Comparison of ENCODE assay signal across 28 cellular contexts in genomic region chr6:138017156-138017757, GRCh38.
DNase-seq lines count a peak whose midpoint lies in the region; ATAC-seq, FAIRE-seq and TF ChIP-seq lines count a peak whose summit lies in the region.
"Had no signal": no experiment of that assay in that cellular context is flagged by ENCODE, and none has a peak within 500 bp of the region (broad histone marks: within the 10 kb centered on the region; RNA-seq: fewer than 3 reads in every experiment).

No MANE protein-coding gene starts in this region.

- no peaks in the 10 kb centered on the region for H3K27me3 ChIP-seq in GM12878 (replicated peaks in 1 of 2; ENCODE audit: control insufficient read depth in 2 of 2, insufficient read depth in 2 of 2, low read length in 1 of 2)
- no peaks in the 10 kb centered on the region for H3K27me3 ChIP-seq in pancreas
- no peaks in the 10 kb centered on the region for H3K27me3 ChIP-seq in uterus
- H3K27me3 ChIP-seq: colonic mucosa, esophagus squamous epithelium, gastrocnemius medialis, hepatocyte, left lung had no signal

- no TSS peak for BruUV-seq in GM12878 (replicated peaks; lab: Mats Ljungman, UMichigan)

- TF ChIP-seq CTCF in GM12878 (IDR thresholded peaks at IDR 0.05 in 2 of 3, conservative IDR thresholded peaks at IDR 0.05 in 1 of 3; ENCODE audit: control insufficient read depth in 2 of 3, extremely low read depth in 1 of 3, insufficient read depth in 1 of 3, low read depth in 3 of 3, low read length in 3 of 3) (no peak), fibroblast of pulmonary artery (IDR thresholded peaks at IDR 0.05; ENCODE audit: low read length, missing control alignments) (no peak), pancreas (IDR thresholded peaks at IDR 0.05) (no peak), uterus (IDR thresholded peaks at IDR 0.05) (no peak)

- no peak for TF ChIP-seq RAD21 in GM12878 (IDR thresholded peaks at IDR 0.05; ENCODE audit: insufficient read depth, low read depth, low read length)

- no peaks in the 10 kb centered on the region for H3K79me2 ChIP-seq in GM12878 (ENCODE audit: control insufficient read depth, insufficient read depth, low read length)
- H3K79me2 ChIP-seq: hepatocyte had no signal

- SMC1A ChIA-PET in GM12878 (lab: Charles Lee; ENCODE audit: uncharacterized antibody, unreplicated experiment), result interaction anchor here (1.0 to 2.3 kb wide), 5 partner anchors 9 to 99 kb away, joined by 3 to 12 read pairs (median 4); no protein-coding TSS in a partner anchor

- FAIRE-seq in GM12878 (lab: Jason Lieb, UNC), result no peak
- no peak for FAIRE-seq in pancreas (lab: Jason Lieb, UNC)
- FAIRE-seq: D721Med had no signal

- no peak overlapping the region; the same call in 1 of the 2 replicates for H3K4me2 ChIP-seq in GM12878 (ENCODE audit: control insufficient read depth, insufficient read depth)
- H3K4me2 ChIP-seq: hepatocyte had no signal

- intact Hi-C loops in GM12878 (cut with micrococcal nuclease; ENCODE audit: unreplicated experiment) (loop anchor here (10.0 kb wide), 1 partner anchor 1418 kb away; no protein-coding TSS in a partner anchor), pancreas (cut with DNase I) (no loop called here), uterus (cut with DNase I; ENCODE audit: low total_unique reads) (no loop called here)

- H3K9me3 ChIP-seq in GM12878 (replicated peaks; ENCODE audit: control insufficient read depth, insufficient read depth, low read length), result no peaks in the 10 kb centered on the region
- H3K9me3 ChIP-seq in pancreas, result no peaks in the 10 kb centered on the region
- no peaks in the 10 kb centered on the region for H3K9me3 ChIP-seq in uterus
- H3K9me3 ChIP-seq: colonic mucosa, esophagus squamous epithelium, gastrocnemius medialis, left lung had no signal

- H3K36me3 ChIP-seq in GM12878 (ENCODE audit: control insufficient read depth in 2 of 2, insufficient read depth in 2 of 2, low read length in 1 of 2) (no peaks in the 10 kb centered on the region), pancreas (no peaks in the 10 kb centered on the region), uterus (no peaks in the 10 kb centered on the region)
- H3K36me3 ChIP-seq: colonic mucosa, esophagus squamous epithelium, gastrocnemius medialis, left lung had no signal

- ATAC-seq in GM12878 (no peak), pancreas (no peak)
- ATAC-seq: activated CD8-positive, alpha-beta memory T cell treated with anti-CD3 and anti-CD28 coated beads, Interleukin-2, amount 10 ng/mL, durations not matched to agents 7 days and 5 days; activated T-cell treated with anti-CD3 and anti-CD28 coated beads, Interleukin-2, amount 50 U/mL, for 72 hours; effector memory CD8-positive, alpha-beta T cell; gastrocnemius medialis; K562; left lung; sciatic nerve; stimulated activated memory B cell treated with anti-CD40 and anti-IgM and Interleukin-4, amounts not matched to agents 10 μg/mL and 1 μg/mL and 100 μg/mL, for 72 hours had no signal

- POLR2A ChIA-PET in GM12878 (lab: Charles Lee), result no interaction called here

- no peaks in the 10 kb centered on the region for H3K4me1 ChIP-seq in GM12878 (ENCODE audit: control insufficient read depth, insufficient read depth, low read length)
- no peaks in the 10 kb centered on the region for H3K4me1 ChIP-seq in pancreas
- H3K4me1 ChIP-seq in uterus, result no peaks in the 10 kb centered on the region
- H3K4me1 ChIP-seq: colonic mucosa, gastrocnemius medialis, left lung had no signal

- DNase-seq in COLO668 (lab: John Stamatoyannopoulos, UW; ENCODE audit: unreplicated experiment) (peak; percentile 13), HT1080 (ENCODE audit: low read depth) (peak; percentile 28), GM12878 (ENCODE audit: low read depth, low spot score) (no peak), fibroblast of pulmonary artery (ENCODE audit: low read depth) (peak; percentile 48), G401 (ENCODE audit: low spot score) (no peak), pancreas (no peak), uterus (no peak)
- DNase-seq: activated CD4-positive, CD25-positive, alpha-beta regulatory T cell; activated CD8-positive, alpha-beta memory T cell treated with anti-CD3 and anti-CD28 coated beads, Interleukin-2, amount 10 ng/mL, durations not matched to agents 7 days and 5 days; activated naive CD4-positive, alpha-beta T cell treated with anti-CD3 and anti-CD28 coated beads for 36 hours; activated T-cell treated with anti-CD3 and anti-CD28 coated beads, Interleukin-2, amount 50 U/mL, for 72 hours; amygdala; colonic mucosa; effector memory CD8-positive, alpha-beta T cell; esophagus squamous epithelium; gastrocnemius medialis; HCEC 1CT; left lung; NCI-H1694 treated with DMSO at 0.1 percent for 48 hours; NCI-H526 treated with DMSO at 0.1 percent for 48 hours; stimulated activated CD4-positive, alpha-beta T cell treated with anti-CD3 and anti-CD28 coated beads, Interleukin-4, amount 100 ng/mL, for 4 hours; T-helper 1 cell had no signal

- CTCF ChIA-PET in GM12878 (lab: Yijun Ruan, JAX), result interaction anchor here (1.0 to 4.0 kb wide), 6 partner anchors 11 to 98 kb away, joined by 3 to 39 read pairs (median 4); no protein-coding TSS in a partner anchor

- TF ChIP-seq EP300 in GM12878 (IDR thresholded peaks at IDR 0.05; ENCODE audit: borderline replicate concordance in 1 of 2, control insufficient read depth in 1 of 2, low read depth in 2 of 2, low read length in 2 of 2), result no peak

- in situ Hi-C loops in GM12878 (cut with MboI) (no loop called here), G401 (cut with HindIII; ENCODE audit: low sequenced_read_pairs) (no loop called here)

- no peak overlapping the region for H2AFZ ChIP-seq in GM12878 (ENCODE audit: control insufficient read depth, low read depth, low read length)
- H2AFZ ChIP-seq: hepatocyte had no signal

- no peak overlapping the region for H3K27ac ChIP-seq in GM12878 (ENCODE audit: control insufficient read depth, insufficient read depth)
- no peak overlapping the region for H3K27ac ChIP-seq in pancreas
- no peak overlapping the region for H3K27ac ChIP-seq in uterus
- H3K27ac ChIP-seq: colonic mucosa, gastrocnemius medialis, hepatocyte, left lung, RWPE1 had no signal

- H3K4me3 ChIP-seq in GM12878 (no peak overlapping the region), fibroblast of pulmonary artery (replicated peaks; ENCODE audit: low read depth, low read length) (no peak overlapping the region), pancreas (no peak overlapping the region), uterus (no peak overlapping the region)
- H3K4me3 ChIP-seq: colonic mucosa, esophagus squamous epithelium, gastrocnemius medialis, hepatocyte, K562, left lung had no signal

- H4K20me1 ChIP-seq in GM12878 (ENCODE audit: control insufficient read depth, insufficient read depth), result no peaks in the 10 kb centered on the region

- TF ChIP-seq POLR2A in GM12878 (IDR thresholded peaks at IDR 0.05; ENCODE audit: low read depth, low read length), result no peak
- no peak for TF ChIP-seq POLR2A in uterus (IDR thresholded peaks at IDR 0.05)

- no peak overlapping the region for H3K9ac ChIP-seq in GM12878 (ENCODE audit: control insufficient read depth, insufficient read depth, low read length)

- RAD21 ChIA-PET in GM12878 (lab: Charles Lee; ENCODE audit: unreplicated experiment), result interaction anchor here (0.7 to 2.0 kb wide), 2 partner anchors 10 to 89 kb away, joined by 3 to 4 read pairs; partner anchors contain the start of gene PERP

TF ChIP-seq in GM12878, 131 proteins besides CTCF, POLR2A, EP300 and RAD21:
- TF ChIP-seq IKZF1 (conservative IDR thresholded peaks at IDR 0.05), result 0 out of 2 replicates have a peak, but pooled peaks have one; percentile 19
- TF ChIP-seq CHD1 (IDR thresholded peaks at IDR 0.05; ENCODE audit: low read depth, low read length), result no peak
- TF ChIP-seq MEF2A (IDR thresholded peaks at IDR 0.05; ENCODE audit: insufficient read depth, low read depth, low read length), result no peak
- no peak for TF ChIP-seq YBX1 (IDR thresholded peaks at IDR 0.05)
- TF ChIP-seq IKZF2 (IDR thresholded peaks at IDR 0.05), result 0 out of 4 replicates have a peak, but pooled peaks of 1 of the 2 experiments have one; percentile 9
- no peak for TF ChIP-seq SMC3 (IDR thresholded peaks at IDR 0.05; ENCODE audit: borderline replicate concordance, low read length)
- TF ChIP-seq ZNF687 (IDR thresholded peaks at IDR 0.05), result no peak
TF ChIP-seq in GM12878: peak in this region for 2.

Comparison
In these comparisons a context has a peak if more than half of its experiments do, and no peak if none do; other contexts are left out.
1. DNase-seq: peak in COLO668 (single experiment), HT1080 (single experiment) and fibroblast of pulmonary artery (single experiment); none in GM12878 (single experiment), G401 (single experiment), pancreas (0 of 6) and uterus (0 of 2).